ENCODE assay signal across 10 cellular contexts in the genomic region with DNA sequence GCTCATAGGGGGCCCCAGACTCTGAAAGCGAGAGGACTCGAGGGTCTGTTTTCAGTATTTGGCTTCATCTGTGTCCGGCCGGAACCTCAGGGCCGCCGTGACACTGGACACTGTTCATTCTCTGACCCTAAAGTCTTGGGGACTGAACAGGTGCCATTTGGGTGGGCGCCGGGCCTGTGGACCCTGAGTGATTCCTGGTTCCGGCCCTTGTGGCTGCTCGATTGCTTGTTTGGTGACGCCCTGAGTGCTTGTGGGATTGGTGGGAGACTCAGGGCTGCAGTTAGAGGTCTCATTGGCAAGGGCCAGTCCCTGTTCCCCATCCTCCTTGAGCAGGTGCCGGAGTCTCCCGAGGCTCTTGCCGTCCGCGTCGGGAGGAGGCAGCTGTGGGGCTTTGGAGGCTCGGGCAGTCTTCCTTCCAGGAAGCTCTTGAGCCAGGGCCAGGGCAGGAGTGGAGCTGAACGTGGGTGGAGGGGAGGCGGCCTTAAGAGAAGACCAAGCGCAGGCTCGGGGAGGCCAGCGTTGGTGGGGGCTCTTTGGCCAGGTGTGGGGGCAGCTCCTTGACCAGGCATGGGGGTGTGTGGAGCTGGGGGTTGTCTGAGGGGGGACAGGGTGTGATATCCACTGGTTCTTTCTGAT. TPM values are rescaled to one million over a fixed set of nuclear protein-coding genes. Genes with fewer than 3 reads are reported as not detected.
DNase-seq lines count a peak whose midpoint lies in the region; ATAC-seq and TF ChIP-seq lines count a peak whose summit lies in the region.
"Had no signal": no experiment of that assay in that cellular context is flagged by ENCODE, and none has a peak within 500 bp of the region (broad histone marks: within the 10 kb centered on the region; RNA-seq: fewer than 3 reads in every experiment).

No MANE protein-coding gene starts in this region.

- H3K4me2 ChIP-seq in SK-N-SH: peak overlapping the region; percentile 29; the same call in 1 of the 2 replicates

- WGBS in SK-N-SH (ENCODE audit: low lambda C conversion rate): 84% methylated on average over 17 of the region's 23 CpGs
- 28 to 42% methylated on average over 11 to 23 of the region's 23 CpGs for WGBS in testis, 2 donors

- peaks cover 91% of the 10 kb centered on the region for H3K79me2 ChIP-seq in SK-N-SH (ENCODE audit: insufficient read depth)

- H3K4me1 ChIP-seq in SK-N-SH (ENCODE audit: control insufficient read depth in 1 of 2, insufficient read depth in 2 of 2, low read depth in 1 of 2, low read length in 1 of 2) (peaks cover 29 to 41% of the 10 kb centered on the region in 2 experiments; a peak in 3 of 4 replicates), testis (peaks cover 59% of the 10 kb centered on the region)

- TF ChIP-seq CTCF in SK-N-SH (IDR thresholded peaks at IDR 0.05) (no peak), brain microvascular endothelial cell (IDR thresholded peaks at IDR 0.05; ENCODE audit: low read depth, low read length, missing control alignments) (no peak), testis (IDR thresholded peaks at IDR 0.05) (no peak)

- H3K27me3 ChIP-seq in SK-N-SH (ENCODE audit: insufficient read depth) (no peaks in the 10 kb centered on the region), brain microvascular endothelial cell (replicated peaks) (no peaks in the 10 kb centered on the region), testis (no peaks in the 10 kb centered on the region)
- H3K27me3 ChIP-seq: foreskin keratinocyte had no signal

- intact Hi-C loops in testis (cut with DNase I; ENCODE audit: low total_unique reads): no loop called here

- H4K20me1 ChIP-seq in SK-N-SH (ENCODE audit: insufficient read depth): peaks cover 91% of the 10 kb centered on the region

- no peaks in the 10 kb centered on the region for H3F3A ChIP-seq in SK-N-SH (replicated peaks; ENCODE audit: insufficient read depth)

- in situ Hi-C loops in brain microvascular endothelial cell (cut with HindIII; ENCODE audit: low pct_ligation_motif_present, low sequenced_read_pairs): no loop called here

- ATAC-seq in SK-N-SH treated with all-trans-retinoic acid at 6 μM for 48 hours: no peak
- ATAC-seq: foreskin keratinocyte had no signal

- H3K36me3 ChIP-seq in SK-N-SH (replicated peaks in 1 of 2; ENCODE audit: control insufficient read depth in 1 of 2, insufficient read depth in 2 of 2, low read length in 1 of 2): peaks cover 28 to 55% of the 10 kb centered on the region in 2 experiments
- H3K36me3 ChIP-seq in brain microvascular endothelial cell (replicated peaks): peaks cover 78% of the 10 kb centered on the region
- no peaks in the 10 kb centered on the region for H3K36me3 ChIP-seq in testis (ENCODE audit: low read depth, missing control alignments)

- H3K9me2 ChIP-seq in SK-N-SH: no peaks in the 10 kb centered on the region

- CTCF ChIA-PET in SK-N-SH (lab: Yijun Ruan, JAX): interaction anchor here (0.9 to 1.5 kb wide), 3 partner anchors 29 to 119 kb away, joined by 3 to 5 read pairs (median 3); no protein-coding TSS in a partner anchor

- TF ChIP-seq EP300 in SK-N-SH (IDR thresholded peaks at IDR 0.05; ENCODE audit: borderline replicate concordance in 1 of 2, low read depth in 1 of 2, low read length in 1 of 2): no peak

- no peak overlapping the region for H3K9ac ChIP-seq in SK-N-SH

- POLR2A ChIA-PET in SK-N-SH (lab: Yijun Ruan, JAX): interaction anchor here (1.2 kb wide), 1 partner anchor 14 kb away, joined by 4 read pairs; no protein-coding TSS in a partner anchor

- H3K9me3 ChIP-seq in SK-N-SH: no peaks in the 10 kb centered on the region
- no peaks in the 10 kb centered on the region for H3K9me3 ChIP-seq in testis

- H3K4me3 ChIP-seq in SK-N-SH (ENCODE audit: low read depth in 2 of 2, low read length in 1 of 2) (no peak overlapping the region), brain microvascular endothelial cell (ENCODE audit: low read depth, low read length) (peak overlapping the region; percentile 37), testis (no peak overlapping the region)

- DNase-seq in SK-N-SH (no peak), brain microvascular endothelial cell (no peak), left kidney (ENCODE audit: low read depth, low spot score) (peak; percentile 67), testis (peak; percentile 72), middle frontal gyrus (ENCODE audit: extremely low spot score, low spot score) (no peak), NCI-H2081 (lab: John Stamatoyannopoulos, UW) (no peak)
- DNase-seq in stimulated activated CD4-positive, alpha-beta T cell treated with anti-CD3 and anti-CD28 coated beads, Interleukin-12 subunit alpha, Interleukin-12 subunit beta, amount 100 ng/mL, for 4 hours: no peak
- DNase-seq: foreskin keratinocyte, HCEC 1CT had no signal

- H3K27ac ChIP-seq in SK-N-SH (ENCODE audit: low read depth in 2 of 2, low read length in 1 of 2) (peak overlapping the region in 1 of 2 experiments; percentile 87; a peak in 2 of 4 replicates), brain microvascular endothelial cell (peak overlapping the region; percentile 37), testis (no peak overlapping the region)
- H3K27ac ChIP-seq: foreskin keratinocyte had no signal

- no peak overlapping the region for H2AFZ ChIP-seq in SK-N-SH (ENCODE audit: low read depth)

- no peak for TF ChIP-seq POLR2A in testis (IDR thresholded peaks at IDR 0.05)

- TF ChIP-seq RAD21 in SK-N-SH (IDR thresholded peaks at IDR 0.05; ENCODE audit: low read length): no peak

TF ChIP-seq in SK-N-SH, 30 proteins besides CTCF, POLR2A, EP300 and RAD21 (continues in another document):
- TF ChIP-seq, protein P1, sequence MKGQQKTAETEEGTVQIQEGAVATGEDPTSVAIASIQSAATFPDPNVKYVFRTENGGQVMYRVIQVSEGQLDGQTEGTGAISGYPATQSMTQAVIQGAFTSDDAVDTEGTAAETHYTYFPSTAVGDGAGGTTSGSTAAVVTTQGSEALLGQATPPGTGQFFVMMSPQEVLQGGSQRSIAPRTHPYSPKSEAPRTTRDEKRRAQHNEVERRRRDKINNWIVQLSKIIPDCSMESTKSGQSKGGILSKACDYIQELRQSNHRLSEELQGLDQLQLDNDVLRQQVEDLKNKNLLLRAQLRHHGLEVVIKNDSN (IDR thresholded peaks at IDR 0.05; ENCODE audit: borderline replicate concordance, low read depth): no peak
- TF ChIP-seq TAF1 (IDR thresholded peaks at IDR 0.05; ENCODE audit: borderline replicate concordance, low read depth, low read length) (no peak), NFIC (IDR thresholded peaks at IDR 0.05; ENCODE audit: borderline replicate concordance) (no peak), TCF12 (IDR thresholded peaks at IDR 0.05) (no peak), NRF1 (IDR thresholded peaks at IDR 0.05; ENCODE audit: low read depth, low read length) (no peak), SMC3 (IDR thresholded peaks at IDR 0.05; ENCODE audit: low read depth, low read length) (no peak)

TF ChIP-seq in SK-N-SH treated with all-trans-retinoic acid at 6 μM for 48 hours, 23 proteins besides CTCF, POLR2A, EP300 and RAD21 (continues in another document):
- TF ChIP-seq ZC3H10 (CRISPR knock-in tag; IDR thresholded peaks at IDR 0.05): no peak
- TF ChIP-seq SNAI2 (CRISPR knock-in tag; IDR thresholded peaks at IDR 0.05): no peak
- TF ChIP-seq RARB (CRISPR knock-in tag; IDR thresholded peaks at IDR 0.05): no peak
- no peak for TF ChIP-seq ARNTL (CRISPR knock-in tag; IDR thresholded peaks at IDR 0.05; ENCODE audit: borderline replicate concordance, low read depth)

RNA-seq across cellular contexts. Expression of gene PTBP1, which starts 4.7 kb away (rescaled TPM):
- polyA plus RNA-seq in SK-N-SH (2012; rRNA removed): 172 and 243 TPM in 2 replicates
- 81.4 and 143 TPM in 2 replicates for polyA plus RNA-seq in SK-N-SH (2012; cell fraction: cytosol; rRNA removed)
- 286 and 334 TPM in 2 replicates for polyA plus RNA-seq in SK-N-SH (2012; cell fraction: nucleus; rRNA removed)
- total RNA-seq in testis: 100 to 1,000 TPM; 168 to 196 TPM
- polyA plus RNA-seq in testis (ENCODE audit: insufficient read depth, low read depth, low replicate concordance): 116 TPM

RNA-seq across cellular contexts. Expression of gene PLPPR3, which starts 19.8 kb away (rescaled TPM):
- polyA plus RNA-seq in SK-N-SH (2012; rRNA removed) (1.5 and 1.6 TPM in 2 replicates), testis (ENCODE audit: insufficient read depth, low read depth, low replicate concordance) (2.7 TPM)
- polyA plus RNA-seq in SK-N-SH (2012; cell fraction: cytosol; rRNA removed): 0.59 and 1.2 TPM in 2 replicates
- polyA plus RNA-seq in SK-N-SH (2012; cell fraction: nucleus; rRNA removed): 1.8 and 2.1 TPM in 2 replicates
- 10 to 100 TPM; 16.9 to 20.1 TPM for total RNA-seq in testis
- total RNA-seq: foreskin keratinocyte had no signal

RNA-seq across cellular contexts. Expression of gene AZU1, which starts 25.7 kb away (rescaled TPM):
- polyA plus RNA-seq in SK-N-SH (2012; rRNA removed) (0.15 TPM in 2 replicates), testis (ENCODE audit: insufficient read depth, low read depth, low replicate concordance) (1.4 TPM)
- not detected in 2 replicates for polyA plus RNA-seq in SK-N-SH (2012; cell fraction: cytosol; rRNA removed)
- polyA plus RNA-seq in SK-N-SH (2012; cell fraction: nucleus; rRNA removed): 2.3 and 2.4 TPM in 2 replicates
- total RNA-seq in testis: 1 to 10 TPM; 5.4 to 5.8 TPM
- total RNA-seq: foreskin keratinocyte had no signal

RNA-seq across cellular contexts. Expression of gene PRTN3, which starts 38.8 kb away (rescaled TPM):
- polyA plus RNA-seq in SK-N-SH (2012; rRNA removed) (not detected in 2 replicates), testis (ENCODE audit: insufficient read depth, low read depth, low replicate concordance) (not detected)
- not detected in 2 replicates for polyA plus RNA-seq in SK-N-SH (2012; cell fraction: cytosol; rRNA removed)
- polyA plus RNA-seq in SK-N-SH (2012; cell fraction: nucleus; rRNA removed): not detected in 2 replicates
- total RNA-seq in testis: 1 to 10 TPM; 1.0 to 1.8 TPM
- total RNA-seq: foreskin keratinocyte had no signal
- polyA plus RNA-seq: foreskin keratinocyte had no signal

RNA-seq across cellular contexts. Expression of gene ELANE, which starts 50.1 kb away (rescaled TPM):
- polyA plus RNA-seq in SK-N-SH (2012; rRNA removed) (not detected in 2 replicates), testis (ENCODE audit: insufficient read depth, low read depth, low replicate concordance) (0.50 TPM)
- not detected in 2 replicates for polyA plus RNA-seq in SK-N-SH (2012; cell fraction: cytosol; rRNA removed)
- polyA plus RNA-seq in SK-N-SH (2012; cell fraction: nucleus; rRNA removed): 0.11 and 0.14 TPM in 2 replicates
- under 1 TPM in 1 of 2 donors, not detected in 1; 0.74 TPM for total RNA-seq in testis
- total RNA-seq: foreskin keratinocyte had no signal
- polyA plus RNA-seq: foreskin keratinocyte had no signal

Comparison
In these comparisons a context has a peak if more than half of its experiments do, and no peak if none do; other contexts are left out.
1. DNase-seq: peak in left kidney (single experiment) and testis (single experiment); none in SK-N-SH (single experiment), brain microvascular endothelial cell (single experiment), middle frontal gyrus (single experiment), NCI-H2081 (0 of 2) and stimulated activated CD4-positive, alpha-beta T cell treated with anti-CD3 and anti-CD28 coated beads, Interleukin-12 subunit alpha, Interleukin-12 subunit beta, amount 100 ng/mL, for 4 hours (single experiment).